28 cellular contexts compared by ENCODE assay signal in genomic region chr13:75583101-75583500, GRCh38. TPM values are rescaled to one million over a fixed set of nuclear protein-coding genes. Genes with fewer than 3 reads are reported as not detected.
DNase-seq lines count a peak whose midpoint lies in the region; ATAC-seq, FAIRE-seq and TF ChIP-seq lines count a peak whose summit lies in the region.
"Had no signal": no experiment of that assay in that cellular context is flagged by ENCODE, and none has a peak within 500 bp of the region (broad histone marks: within the 10 kb centered on the region; RNA-seq: fewer than 3 reads in every experiment).

No MANE protein-coding gene starts in this region.

- no peak for TF ChIP-seq CTCF in foreskin fibroblast (IDR thresholded peaks at IDR 0.05; ENCODE audit: low read depth, low read length)
- TF ChIP-seq CTCF in upper lobe of left lung (IDR thresholded peaks at IDR 0.05) = no peak

- no peak overlapping the region for H3K27ac Mint-ChIP-seq in stimulated activated naive B cell treated with anti-CD40 and anti-IgM and Interleukin-4, amounts not matched to agents 10 μg/mL and 1 μg/mL and 100 μg/mL, for 72 hours
- H3K27ac Mint-ChIP-seq: CD14-positive monocyte; CD4-positive, alpha-beta memory T cell; CD4-positive, CD25-positive, alpha-beta regulatory T cell; CD8-positive, alpha-beta memory T cell had no signal

- no peaks in the 10 kb centered on the region for H3K27me3 Mint-ChIP-seq in stimulated activated naive B cell treated with anti-CD40 and anti-IgM and Interleukin-4, amounts not matched to agents 10 μg/mL and 1 μg/mL and 100 μg/mL, for 72 hours
- H3K27me3 Mint-ChIP-seq: CD4-positive, alpha-beta memory T cell; CD4-positive, CD25-positive, alpha-beta regulatory T cell; CD8-positive, alpha-beta memory T cell had no signal

- H3K4me1 ChIP-seq in upper lobe of left lung = no peaks in the 10 kb centered on the region
- H3K4me1 ChIP-seq: BE2C had no signal

- peak; percentile 13 for DNase-seq in fibroblast of gingiva (ENCODE audit: low read depth)
- peak; percentile 7 to 44 for DNase-seq in foreskin fibroblast
- DNase-seq in stimulated activated CD4-positive, alpha-beta T cell treated with anti-CD3 and anti-CD28 coated beads, Interleukin-2, amount 100 ng/mL, for 24 hours = no peak
- no peak for DNase-seq in stimulated activated naive B cell treated with anti-CD40 and anti-IgM and Interleukin-4, amounts not matched to agents 10 μg/mL and 1 μg/mL and 100 μg/mL, for 72 hours
- DNase-seq in upper lobe of left lung = no peak
- DNase-seq: 8988T; ACHN; BE2C; C1 segment of cervical spinal cord; CD4-positive, alpha-beta memory T cell; CD4-positive, CD25-positive, alpha-beta regulatory T cell; CD8-positive, alpha-beta memory T cell; COR-L47; DMS 273 treated with DMSO at 0.1 percent for 48 hours; DMS153; DMS53; DMS79; DND-41; EL; GDM1 had no signal

- peak; percentile 38 for FAIRE-seq in colon (lab: Jason Lieb, UNC)
- FAIRE-seq: A204.1, GM12878, GM12892, GM18507 had no signal

- H3K4me3 Mint-ChIP-seq in stimulated activated naive B cell treated with anti-CD40 and anti-IgM and Interleukin-4, amounts not matched to agents 10 μg/mL and 1 μg/mL and 100 μg/mL, for 72 hours = no peak overlapping the region
- H3K4me3 Mint-ChIP-seq: CD14-positive monocyte; CD4-positive, alpha-beta memory T cell; CD4-positive, CD25-positive, alpha-beta regulatory T cell; CD8-positive, alpha-beta memory T cell had no signal

- H3K4me3 ChIP-seq in foreskin fibroblast (ENCODE audit: low read depth in 1 of 2, low read length in 2 of 2) (no peak overlapping the region), upper lobe of left lung (no peak overlapping the region)
- H3K4me3 ChIP-seq: BLaER1, GM12878 had no signal

- TF ChIP-seq POLR2A in upper lobe of left lung (IDR thresholded peaks at IDR 0.05) = no peak

- H3K27ac ChIP-seq in upper lobe of left lung = no peak overlapping the region
- H3K27ac ChIP-seq: BLaER1 had no signal

- peaks cover 8 to 14% of the 10 kb centered on the region in 2 donors for H3K9me3 Mint-ChIP-seq in stimulated activated naive B cell treated with anti-CD40 and anti-IgM and Interleukin-4, amounts not matched to agents 10 μg/mL and 1 μg/mL and 100 μg/mL, for 72 hours

- no peaks in the 10 kb centered on the region for H3K27me3 ChIP-seq in upper lobe of left lung
- H3K27me3 ChIP-seq: BE2C, BLaER1 had no signal

- peaks cover 0 to 3% (median 0%) of the 10 kb centered on the region in 4 donors for H3K36me3 ChIP-seq in upper lobe of left lung

- ATAC-seq in stimulated activated naive B cell treated with anti-CD40 and anti-IgM and Interleukin-4, amounts not matched to agents 10 μg/mL and 1 μg/mL and 100 μg/mL, for 72 hours (replicated peaks) = no peak
- ATAC-seq in upper lobe of left lung (ENCODE audit: low FRiP score in 2 of 2) (no peak), HG03045 (IDR thresholded peaks at IDR 0.05; ENCODE audit: unreplicated experiment) (no peak)
- ATAC-seq: GM12878 had no signal

- no peak for TF ChIP-seq EP300 in upper lobe of left lung (IDR thresholded peaks at IDR 0.05)

- H3K4me1 Mint-ChIP-seq in stimulated activated naive B cell treated with anti-CD40 and anti-IgM and Interleukin-4, amounts not matched to agents 10 μg/mL and 1 μg/mL and 100 μg/mL, for 72 hours = peaks cover 2 to 9% of the 10 kb centered on the region in 2 donors

- H3K9me3 ChIP-seq in upper lobe of left lung = no peaks in the 10 kb centered on the region
- H3K9me3 ChIP-seq: BE2C had no signal

- peaks cover 30 to 34% of the 10 kb centered on the region in 2 donors for H3K36me3 Mint-ChIP-seq in stimulated activated naive B cell treated with anti-CD40 and anti-IgM and Interleukin-4, amounts not matched to agents 10 μg/mL and 1 μg/mL and 100 μg/mL, for 72 hours

RNA-seq across cellular contexts. Expression of gene UCHL3, which starts 33.5 kb away (rescaled TPM):
- total RNA-seq in upper lobe of left lung = 10 to 100 TPM in 3 of 6 donors, 1 to 10 TPM in 3; 6.3 to 20.7 (median 11.0) TPM

RNA-seq across cellular contexts. Expression of gene COMMD6, which starts 45.5 kb away (rescaled TPM):
- total RNA-seq in upper lobe of left lung = 100 to 1,000 TPM in 2 of 6 donors, 10 to 100 TPM in 3, 1 to 10 TPM in 1; 9.0 to 134 (median 63.8) TPM

RNA-seq across cellular contexts. Expression of gene LMO7, which starts 53.0 kb away (rescaled TPM):
- 1,000 to 10,000 TPM in 1 of 6 donors, 100 to 1,000 TPM in 5; 327 to 1,155 (median 811) TPM for total RNA-seq in upper lobe of left lung

Comparison
In these comparisons a context has a peak if more than half of its experiments do, and no peak if none do; other contexts are left out.
1. DNase-seq: peak in fibroblast of gingiva (single experiment) and foreskin fibroblast (2 of 2); none in stimulated activated CD4-positive, alpha-beta T cell treated with anti-CD3 and anti-CD28 coated beads, Interleukin-2, amount 100 ng/mL, for 24 hours (0 of 2), stimulated activated naive B cell treated with anti-CD40 and anti-IgM and Interleukin-4, amounts not matched to agents 10 μg/mL and 1 μg/mL and 100 μg/mL, for 72 hours (single experiment) and upper lobe of left lung (0 of 2).